2 cellular contexts compared by ENCODE assay signal in the genomic region with DNA sequence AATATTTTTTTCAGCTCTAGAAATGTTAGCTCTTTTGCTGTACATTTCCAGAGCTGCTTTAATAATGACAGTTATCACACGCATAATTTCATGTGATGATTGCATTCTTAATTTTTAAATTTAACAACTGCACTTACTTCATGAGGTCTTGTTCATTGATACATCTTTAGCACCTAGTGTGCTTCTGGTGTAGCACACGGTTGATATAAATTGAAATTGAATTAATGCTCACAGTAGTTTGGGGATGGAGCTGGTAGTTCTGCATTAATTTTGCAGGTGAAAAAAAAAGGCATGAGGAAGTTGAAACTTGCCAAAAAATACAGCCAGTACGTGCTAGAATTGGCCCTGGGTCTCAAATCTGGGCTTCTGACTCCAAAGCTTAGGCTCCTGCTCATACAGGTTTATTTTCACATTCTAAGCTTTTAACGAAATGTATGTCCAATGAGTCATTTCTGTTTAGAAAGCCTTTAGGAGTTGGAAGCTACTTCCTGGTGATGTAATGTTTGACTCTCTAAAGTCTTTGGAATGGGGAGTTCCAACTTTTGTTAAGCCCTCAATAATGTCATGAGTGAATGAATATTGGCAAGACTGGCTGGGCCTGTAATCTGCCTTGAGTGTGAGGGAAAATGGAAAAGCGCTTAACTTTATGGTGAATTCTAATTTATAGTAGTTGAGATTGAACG.
TF ChIP-seq lines count a peak whose summit lies in the region.

No MANE protein-coding gene starts in this region.

TF ChIP-seq in HepG2, 621 proteins besides CTCF, POLR2A, EP300 and RAD21 (continues in another document):
- TF ChIP-seq, protein P1, sequence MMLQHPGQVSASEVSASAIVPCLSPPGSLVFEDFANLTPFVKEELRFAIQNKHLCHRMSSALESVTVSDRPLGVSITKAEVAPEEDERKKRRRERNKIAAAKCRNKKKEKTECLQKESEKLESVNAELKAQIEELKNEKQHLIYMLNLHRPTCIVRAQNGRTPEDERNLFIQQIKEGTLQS (CRISPR knock-in tag; IDR thresholded peaks at IDR 0.05): peak; percentile 87
- TF ChIP-seq, protein P2, sequence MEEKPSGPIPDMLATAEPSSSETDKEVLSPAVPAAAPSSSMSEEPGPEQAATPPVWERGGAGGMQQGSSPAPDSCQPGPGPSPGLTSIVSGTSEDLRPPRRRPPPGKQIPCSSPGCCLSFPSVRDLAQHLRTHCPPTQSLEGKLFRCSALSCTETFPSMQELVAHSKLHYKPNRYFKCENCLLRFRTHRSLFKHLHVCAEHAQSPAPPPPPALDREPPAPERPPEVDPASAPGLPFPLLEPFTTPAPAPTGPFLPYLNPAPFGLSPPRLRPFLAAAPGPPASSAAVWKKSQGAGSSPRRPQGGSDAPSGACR (CRISPR knock-in tag; IDR thresholded peaks at IDR 0.05): no peak
- TF ChIP-seq FOXA3 (CRISPR knock-in tag; IDR thresholded peaks at IDR 0.05) (peak; percentile 42; the same call in 1 of the 2 replicates), RCOR2 (CRISPR knock-in tag; IDR thresholded peaks at IDR 0.05) (peak; percentile 33; the same call in 1 of the 2 replicates), KDM5A (IDR thresholded peaks at IDR 0.05; ENCODE audit: borderline replicate concordance, low read length) (no peak), NR2F6 (IDR thresholded peaks at IDR 0.05) (no peak), NR2F6 (CRISPR knock-in tag; IDR thresholded peaks at IDR 0.05) (0 out of 2 replicates have a peak, but pooled peaks have one; percentile 18), ATF7 (IDR thresholded peaks at IDR 0.05) (peak; percentile 75; the same call in 1 of the 2 replicates), ATF7 (CRISPR knock-in tag; IDR thresholded peaks at IDR 0.05) (no peak; the same call in 1 of the 2 replicates), PHF21A (CRISPR knock-in tag; IDR thresholded peaks at IDR 0.05) (peak; percentile 94), CREB1 (IDR thresholded peaks at IDR 0.05) (0 out of 2 replicates have a peak, but pooled peaks have one; percentile 49), CREB1 (CRISPR knock-in tag; IDR thresholded peaks at IDR 0.05) (peak; percentile 34; the same call in 1 of the 2 replicates), TBL1XR1 (IDR thresholded peaks at IDR 0.05; ENCODE audit: borderline replicate concordance, low read length, partially characterized antibody) (peak; percentile 10), ELF1 (CRISPR knock-in tag; IDR thresholded peaks at IDR 0.05) (peak; percentile 80), THAP11 (CRISPR knock-in tag; IDR thresholded peaks at IDR 0.05) (peak; percentile 51; the same call in 1 of the 2 replicates), RELA (CRISPR knock-in tag; IDR thresholded peaks at IDR 0.05) (peak; percentile 91; the same call in 1 of the 2 replicates), GATAD2A (CRISPR knock-in tag; IDR thresholded peaks at IDR 0.05) (peak; percentile 63; the same call in 1 of the 2 replicates), LCORL (IDR thresholded peaks at IDR 0.05) (peak; percentile 36; the same call in 1 of the 2 replicates), LCORL (CRISPR knock-in tag; IDR thresholded peaks at IDR 0.05) (no peak), ZNF644 (CRISPR knock-in tag; IDR thresholded peaks at IDR 0.05; ENCODE audit: low read depth) (0 out of 2 replicates have a peak, but pooled peaks have one; percentile 16), ZSCAN9 (CRISPR knock-in tag; IDR thresholded peaks at IDR 0.05; ENCODE audit: borderline replicate concordance) (peak; percentile 55; the same call in 1 of the 2 replicates), GFI1 (CRISPR knock-in tag; IDR thresholded peaks at IDR 0.05; ENCODE audit: borderline replicate concordance) (peak; percentile 99), FOSL1 (CRISPR knock-in tag; IDR thresholded peaks at IDR 0.05; ENCODE audit: borderline replicate concordance) (peak; percentile 56; the same call in 1 of the 2 replicates), KDM4B (CRISPR knock-in tag; IDR thresholded peaks at IDR 0.05) (no peak), SSRP1 (CRISPR knock-in tag; IDR thresholded peaks at IDR 0.05) (0 out of 2 replicates have a peak, but pooled peaks have one; percentile 28), THYN1 (CRISPR knock-in tag; IDR thresholded peaks at IDR 0.05; ENCODE audit: borderline replicate concordance, low read depth) (no peak), RARA (CRISPR knock-in tag; IDR thresholded peaks at IDR 0.05) (peak; percentile 47; the same call in 1 of the 2 replicates), AGO2 (optimal IDR thresholded peaks at IDR 0.05; ENCODE audit: low read depth, low read length) (no peak), KAT8 (CRISPR knock-in tag; IDR thresholded peaks at IDR 0.05) (peak; percentile 48; the same call in 1 of the 2 replicates)
- TF ChIP-seq, protein P3, sequence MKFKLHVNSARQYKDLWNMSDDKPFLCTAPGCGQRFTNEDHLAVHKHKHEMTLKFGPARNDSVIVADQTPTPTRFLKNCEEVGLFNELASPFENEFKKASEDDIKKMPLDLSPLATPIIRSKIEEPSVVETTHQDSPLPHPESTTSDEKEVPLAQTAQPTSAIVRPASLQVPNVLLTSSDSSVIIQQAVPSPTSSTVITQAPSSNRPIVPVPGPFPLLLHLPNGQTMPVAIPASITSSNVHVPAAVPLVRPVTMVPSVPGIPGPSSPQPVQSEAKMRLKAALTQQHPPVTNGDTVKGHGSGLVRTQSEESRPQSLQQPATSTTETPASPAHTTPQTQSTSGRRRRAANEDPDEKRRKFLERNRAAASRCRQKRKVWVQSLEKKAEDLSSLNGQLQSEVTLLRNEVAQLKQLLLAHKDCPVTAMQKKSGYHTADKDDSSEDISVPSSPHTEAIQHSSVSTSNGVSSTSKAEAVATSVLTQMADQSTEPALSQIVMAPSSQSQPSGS (CRISPR knock-in tag; IDR thresholded peaks at IDR 0.05): peak; percentile 57; the same call in 1 of the 2 replicates
- TF ChIP-seq, protein P4, sequence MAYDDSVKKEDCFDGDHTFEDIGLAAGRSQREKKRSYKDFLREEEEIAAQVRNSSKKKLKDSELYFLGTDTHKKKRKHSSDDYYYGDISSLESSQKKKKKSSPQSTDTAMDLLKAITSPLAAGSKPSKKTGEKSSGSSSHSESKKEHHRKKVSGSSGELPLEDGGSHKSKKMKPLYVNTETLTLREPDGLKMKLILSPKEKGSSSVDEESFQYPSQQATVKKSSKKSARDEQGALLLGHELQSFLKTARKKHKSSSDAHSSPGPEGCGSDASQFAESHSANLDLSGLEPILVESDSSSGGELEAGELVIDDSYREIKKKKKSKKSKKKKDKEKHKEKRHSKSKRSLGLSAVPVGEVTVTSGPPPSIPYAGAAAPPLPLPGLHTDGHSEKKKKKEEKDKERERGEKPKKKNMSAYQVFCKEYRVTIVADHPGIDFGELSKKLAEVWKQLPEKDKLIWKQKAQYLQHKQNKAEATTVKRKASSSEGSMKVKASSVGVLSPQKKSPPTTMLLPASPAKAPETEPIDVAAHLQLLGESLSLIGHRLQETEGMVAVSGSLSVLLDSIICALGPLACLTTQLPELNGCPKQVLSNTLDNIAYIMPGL (CRISPR knock-in tag; IDR thresholded peaks at IDR 0.05; ENCODE audit: borderline replicate concordance in 1 of 2, low read depth in 1 of 2): peak in 1 of 2 experiments; percentile 39; a peak in 1 of 4 replicates

TF ChIP-seq in HEK293T, 16 proteins besides CTCF, POLR2A, EP300 and RAD21:
- TF ChIP-seq CTBP1 (IDR thresholded peaks at IDR 0.05; ENCODE audit: borderline replicate concordance): no peak
- TF ChIP-seq LEF1 (IDR thresholded peaks at IDR 0.05; ENCODE audit: borderline replicate concordance): no peak
- no peak for TF ChIP-seq SUZ12 (IDR thresholded peaks at IDR 0.05)
- TF ChIP-seq TARDBP (IDR thresholded peaks at IDR 0.05): no peak
- TF ChIP-seq SP1 (IDR thresholded peaks at IDR 0.05): no peak
- no peak for TF ChIP-seq FOXK2 (IDR thresholded peaks at IDR 0.05)
- TF ChIP-seq NFRKB (IDR thresholded peaks at IDR 0.05): no peak
- no peak for TF ChIP-seq FOXM1 (IDR thresholded peaks at IDR 0.05; ENCODE audit: borderline replicate concordance)
- TF ChIP-seq ZNF384 (IDR thresholded peaks at IDR 0.05): no peak
